ENCODE assay signal across 1 cellular context in the genomic region with DNA sequence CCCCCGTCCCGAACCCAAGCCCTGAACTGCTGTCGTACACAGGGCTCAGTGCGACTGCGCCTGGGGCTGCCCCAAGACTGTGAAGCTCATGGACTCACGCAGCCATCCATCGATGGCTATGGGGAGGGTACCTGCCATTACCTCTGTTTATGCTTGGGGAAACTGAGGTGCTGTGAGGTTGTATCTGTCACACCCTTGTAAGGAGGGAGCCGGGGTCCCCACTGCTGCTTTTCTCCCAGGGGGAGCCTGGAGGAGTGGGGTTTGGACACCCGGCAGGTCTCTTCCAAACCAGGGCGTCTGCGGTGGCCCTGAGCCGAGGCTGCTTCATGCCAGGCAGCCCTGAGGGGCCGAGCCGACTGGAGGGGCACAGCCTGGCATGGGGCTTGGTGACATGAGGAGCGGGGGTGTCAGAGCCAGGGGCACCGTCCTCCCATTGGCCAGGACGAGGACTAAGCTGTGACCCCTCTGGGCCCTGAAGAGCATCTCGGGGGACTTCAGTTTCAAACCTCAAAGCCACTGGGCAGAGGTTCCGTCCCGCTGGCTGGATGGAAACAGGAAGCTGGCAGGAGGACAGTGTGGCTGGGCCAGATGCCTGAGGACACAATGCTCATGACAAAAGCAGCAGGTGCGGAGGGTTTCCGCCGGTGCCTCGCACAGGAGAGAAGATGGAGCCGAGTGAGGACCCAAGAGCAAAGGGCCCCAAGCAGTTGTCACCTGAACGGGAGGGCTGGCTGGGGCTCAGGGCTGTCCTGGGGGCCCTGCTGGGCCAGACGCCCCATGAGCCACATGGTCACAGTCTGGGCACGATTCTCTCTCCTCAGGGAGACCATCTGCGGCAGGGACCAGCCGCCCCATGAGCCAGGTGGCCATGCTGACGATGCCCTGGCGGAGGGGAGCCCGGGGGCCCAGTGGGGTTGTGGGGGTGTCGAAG.
TF ChIP-seq lines count a peak whose summit lies in the region.

No MANE protein-coding gene starts in this region.

TF ChIP-seq in IMR-90, 13 proteins besides CTCF, POLR2A, EP300 and RAD21:
- TF ChIP-seq, protein P1, sequence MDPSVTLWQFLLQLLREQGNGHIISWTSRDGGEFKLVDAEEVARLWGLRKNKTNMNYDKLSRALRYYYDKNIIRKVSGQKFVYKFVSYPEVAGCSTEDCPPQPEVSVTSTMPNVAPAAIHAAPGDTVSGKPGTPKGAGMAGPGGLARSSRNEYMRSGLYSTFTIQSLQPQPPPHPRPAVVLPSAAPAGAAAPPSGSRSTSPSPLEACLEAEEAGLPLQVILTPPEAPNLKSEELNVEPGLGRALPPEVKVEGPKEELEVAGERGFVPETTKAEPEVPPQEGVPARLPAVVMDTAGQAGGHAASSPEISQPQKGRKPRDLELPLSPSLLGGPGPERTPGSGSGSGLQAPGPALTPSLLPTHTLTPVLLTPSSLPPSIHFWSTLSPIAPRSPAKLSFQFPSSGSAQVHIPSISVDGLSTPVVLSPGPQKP (IDR thresholded peaks at IDR 0.05; ENCODE audit: borderline replicate concordance, low read depth, low read length) = no peak
- no peak for TF ChIP-seq SMC3 (IDR thresholded peaks at IDR 0.05; ENCODE audit: low read depth, low read length)
- no peak for TF ChIP-seq USF2 (IDR thresholded peaks at IDR 0.05; ENCODE audit: low read depth, low read length)
- no peak for TF ChIP-seq FOS (IDR thresholded peaks at IDR 0.05; ENCODE audit: low read depth, low read length)
- TF ChIP-seq RCOR1 (IDR thresholded peaks at IDR 0.05; ENCODE audit: insufficient replicate concordance, low read length) = no peak
- TF ChIP-seq RFX5 (IDR thresholded peaks at IDR 0.05; ENCODE audit: low read depth, low read length) = no peak
- TF ChIP-seq NFE2L2 (IDR thresholded peaks at IDR 0.05; ENCODE audit: low read depth, low read length) = no peak
- TF ChIP-seq MAFK (IDR thresholded peaks at IDR 0.05; ENCODE audit: low read depth, low read length) = no peak
- TF ChIP-seq MAZ (IDR thresholded peaks at IDR 0.05; ENCODE audit: borderline replicate concordance, low read depth, low read length) = no peak
- no peak for TF ChIP-seq BHLHE40 (IDR thresholded peaks at IDR 0.05; ENCODE audit: low read depth, low read length)
- no peak for TF ChIP-seq CEBPB (IDR thresholded peaks at IDR 0.05; ENCODE audit: low read depth, low read length)
- TF ChIP-seq CHD1 (IDR thresholded peaks at IDR 0.05; ENCODE audit: low read depth, low read length) = no peak
- no peak for TF ChIP-seq MXI1 (IDR thresholded peaks at IDR 0.05; ENCODE audit: borderline replicate concordance, low read depth, low read length)
